ENCODE assay signal across 24 cellular contexts in the genomic region with DNA sequence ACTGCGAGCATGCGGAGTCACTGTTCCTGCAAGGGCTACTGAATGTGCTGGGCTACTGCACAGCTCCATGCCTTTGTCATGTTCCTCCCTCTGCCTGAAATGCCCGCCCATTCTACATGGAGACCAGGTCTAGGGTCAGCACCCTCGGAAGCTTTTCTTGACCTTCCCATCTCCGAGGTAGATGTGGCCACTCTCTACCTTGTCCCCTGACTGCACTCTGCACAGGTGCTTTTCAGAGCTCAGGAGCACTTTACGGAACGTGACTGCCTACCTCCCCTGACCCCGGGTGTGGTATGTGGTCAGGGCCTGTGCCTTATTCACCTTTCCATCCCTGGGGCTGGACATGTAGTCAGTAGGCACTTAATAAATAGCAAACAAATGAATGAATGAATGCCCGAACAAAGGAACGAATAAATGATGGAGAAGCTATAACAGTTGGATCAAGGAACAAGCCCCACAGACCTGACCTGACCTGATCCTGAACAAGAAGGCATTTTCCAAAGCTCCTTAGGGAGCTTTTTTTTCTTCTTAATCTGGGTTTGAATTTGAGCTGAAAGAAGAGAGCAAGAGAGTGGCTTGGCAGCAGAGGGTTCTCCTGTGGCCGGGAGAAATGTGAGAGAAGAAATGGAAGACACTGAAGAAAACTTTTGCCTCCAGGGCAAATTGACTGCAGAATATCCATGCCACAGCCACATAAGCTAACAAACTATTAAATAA. TPM values are rescaled to one million over a fixed set of nuclear protein-coding genes. Genes with fewer than 3 reads are reported as not detected.
DNase-seq lines count a peak whose midpoint lies in the region; ATAC-seq, FAIRE-seq and TF ChIP-seq lines count a peak whose summit lies in the region.
"Had no signal": no experiment of that assay in that cellular context is flagged by ENCODE, and none has a peak within 500 bp of the region (broad histone marks: within the 10 kb centered on the region; RNA-seq: fewer than 3 reads in every experiment).

No MANE protein-coding gene starts in this region.

- CTCF ChIA-PET in activated CD8-positive, alpha-beta memory T cell treated with anti-CD3 and anti-CD28 coated beads, Interleukin-2, amount 10 ng/mL, durations not matched to agents 7 days and 5 days (lab: Charles Lee): interaction anchor here (1.4 to 1.7 kb wide), 2 partner anchors 9 to 16 kb away, joined by 5 read pairs; no protein-coding TSS in a partner anchor

- peak; percentile 21 for DNase-seq in activated CD8-positive, alpha-beta memory T cell treated with anti-CD3 and anti-CD28 coated beads for 24 hours
- no peak for DNase-seq in activated CD8-positive, alpha-beta memory T cell treated with anti-CD3 and anti-CD28 coated beads, Interleukin-2, amount 10 ng/mL, durations not matched to agents 7 days and 5 days
- DNase-seq in D721Med (ENCODE audit: insufficient read length, low spot score) (peak; percentile 62), WERI-Rb-1 (peak; percentile 77), neural progenitor cell (ENCODE audit: low spot score) (no peak), DMS53 (lab: John Stamatoyannopoulos, UW) (no peak)
- DNase-seq in effector memory CD8-positive, alpha-beta T cell: no peak
- DNase-seq in activated naive CD8-positive, alpha-beta T cell treated with anti-CD3 and anti-CD28 coated beads for 36 hours: no peak
- DNase-seq: 8988T; AML-193; C1 segment of cervical spinal cord; Calu3; CD8-positive, alpha-beta T cell; MM.1S; NCI-H1048; NCI-H1417 treated with DMSO at 0.1 percent for 48 hours; NCI-H187 treated with DMSO at 0.1 percent for 48 hours; NCI-H2107; NCI-H69 had no signal

- no peaks in the 10 kb centered on the region for H3K9me3 Mint-ChIP-seq in activated CD8-positive, alpha-beta memory T cell treated with anti-CD3 and anti-CD28 coated beads, Interleukin-2, amount 10 ng/mL, durations not matched to agents 7 days and 5 days (ENCODE audit: low read depth)
- peaks cover 2% of the 10 kb centered on the region for H3K9me3 Mint-ChIP-seq in neural progenitor cell
- no peaks in the 10 kb centered on the region for H3K9me3 Mint-ChIP-seq in effector memory CD8-positive, alpha-beta T cell
- H3K9me3 Mint-ChIP-seq in activated naive CD8-positive, alpha-beta T cell treated with anti-CD3 and anti-CD28 coated beads for 36 hours: no peaks in the 10 kb centered on the region
- H3K9me3 Mint-ChIP-seq: CD8-positive, alpha-beta T cell had no signal

- H3K36me3 Mint-ChIP-seq in activated CD8-positive, alpha-beta memory T cell treated with anti-CD3 and anti-CD28 coated beads, Interleukin-2, amount 10 ng/mL, durations not matched to agents 7 days and 5 days: no peaks in the 10 kb centered on the region
- no peaks in the 10 kb centered on the region for H3K36me3 Mint-ChIP-seq in neural progenitor cell
- H3K36me3 Mint-ChIP-seq in effector memory CD8-positive, alpha-beta T cell (ENCODE audit: insufficient read depth): no peaks in the 10 kb centered on the region
- no peaks in the 10 kb centered on the region for H3K36me3 Mint-ChIP-seq in activated naive CD8-positive, alpha-beta T cell treated with anti-CD3 and anti-CD28 coated beads for 36 hours
- H3K36me3 Mint-ChIP-seq: CD8-positive, alpha-beta T cell had no signal

- H3K79me2 ChIP-seq in neural progenitor cell (ENCODE audit: low read depth): no peaks in the 10 kb centered on the region

- H3K4me3 Mint-ChIP-seq in activated CD8-positive, alpha-beta memory T cell treated with anti-CD3 and anti-CD28 coated beads, Interleukin-2, amount 10 ng/mL, durations not matched to agents 7 days and 5 days: no peak overlapping the region
- H3K4me3 Mint-ChIP-seq in neural progenitor cell: no peak overlapping the region
- H3K4me3 Mint-ChIP-seq in effector memory CD8-positive, alpha-beta T cell: no peak overlapping the region
- no peak overlapping the region for H3K4me3 Mint-ChIP-seq in activated naive CD8-positive, alpha-beta T cell treated with anti-CD3 and anti-CD28 coated beads for 36 hours
- H3K4me3 Mint-ChIP-seq: CD8-positive, alpha-beta T cell had no signal

- H3K4me3 ChIP-seq in WERI-Rb-1 (ENCODE audit: low read depth, low read length) (peak overlapping the region; percentile 40), neural progenitor cell (no peak overlapping the region)
- H3K4me3 ChIP-seq: Peyer's patch, SJSA1 had no signal

- H4K20me1 ChIP-seq in neural progenitor cell (ENCODE audit: low read depth): no peaks in the 10 kb centered on the region

- H3K36me3 ChIP-seq in WERI-Rb-1 (peaks cover 74% of the 10 kb centered on the region), neural progenitor cell (no peaks in the 10 kb centered on the region)
- H3K36me3 ChIP-seq: Peyer's patch, SJSA1 had no signal

- peak; percentile 97 for FAIRE-seq in D721Med (lab: Jason Lieb, UNC)
- FAIRE-seq: H54 had no signal

- no peak for TF ChIP-seq CTCF in D721Med (IDR thresholded peaks at IDR 0.05; ENCODE audit: insufficient read depth, missing control alignments)
- TF ChIP-seq CTCF in WERI-Rb-1 (IDR thresholded peaks at IDR 0.05; ENCODE audit: low read depth, low read length): no peak
- TF ChIP-seq CTCF in neural progenitor cell (IDR thresholded peaks at IDR 0.05): no peak

- no peak for ATAC-seq in activated CD8-positive, alpha-beta memory T cell treated with anti-CD3 and anti-CD28 coated beads, Interleukin-2, amount 10 ng/mL, durations not matched to agents 7 days and 5 days
- ATAC-seq in effector memory CD8-positive, alpha-beta T cell (replicated peaks): no peak
- ATAC-seq: CD8-positive, alpha-beta T cell had no signal

- no peaks in the 10 kb centered on the region for H3K4me1 Mint-ChIP-seq in activated CD8-positive, alpha-beta memory T cell treated with anti-CD3 and anti-CD28 coated beads, Interleukin-2, amount 10 ng/mL, durations not matched to agents 7 days and 5 days
- peaks cover 29% of the 10 kb centered on the region for H3K4me1 Mint-ChIP-seq in neural progenitor cell
- peaks cover 0 to 3% of the 10 kb centered on the region in 2 donors for H3K4me1 Mint-ChIP-seq in effector memory CD8-positive, alpha-beta T cell (ENCODE audit: low read depth in 2 of 2)
- H3K4me1 Mint-ChIP-seq in activated naive CD8-positive, alpha-beta T cell treated with anti-CD3 and anti-CD28 coated beads for 36 hours: no peaks in the 10 kb centered on the region

- peaks cover 28% of the 10 kb centered on the region for H3K27me3 Mint-ChIP-seq in activated CD8-positive, alpha-beta memory T cell treated with anti-CD3 and anti-CD28 coated beads, Interleukin-2, amount 10 ng/mL, durations not matched to agents 7 days and 5 days
- H3K27me3 Mint-ChIP-seq in neural progenitor cell (ENCODE audit: insufficient read depth, low read depth): peaks cover 10% of the 10 kb centered on the region
- peaks cover 27 to 50% of the 10 kb centered on the region in 2 donors for H3K27me3 Mint-ChIP-seq in effector memory CD8-positive, alpha-beta T cell
- H3K27me3 Mint-ChIP-seq in activated naive CD8-positive, alpha-beta T cell treated with anti-CD3 and anti-CD28 coated beads for 36 hours: peaks cover 11% of the 10 kb centered on the region

- peak overlapping the region; percentile 57 for H2AFZ ChIP-seq in neural progenitor cell (replicated peaks)

- H3F3A ChIP-seq in neural progenitor cell (ENCODE audit: low read depth): peaks cover 11% of the 10 kb centered on the region

- peaks cover 16% of the 10 kb centered on the region for H3K4me1 ChIP-seq in neural progenitor cell
- H3K4me1 ChIP-seq: Peyer's patch, SJSA1 had no signal

- H3K27ac ChIP-seq in WERI-Rb-1 (peak overlapping the region; percentile 98), neural progenitor cell (no peak overlapping the region)
- H3K27ac ChIP-seq: Peyer's patch, SJSA1 had no signal

- H3K9ac ChIP-seq in neural progenitor cell: no peak overlapping the region

- peak overlapping the region; percentile 10 for H3K4me2 ChIP-seq in neural progenitor cell

- H3K27me3 ChIP-seq in WERI-Rb-1 (ENCODE audit: insufficient read depth, low read depth, severe bottlenecking): no peaks in the 10 kb centered on the region
- no peaks in the 10 kb centered on the region for H3K27me3 ChIP-seq in neural progenitor cell
- H3K27me3 ChIP-seq: Peyer's patch, SJSA1 had no signal

- H3K27ac Mint-ChIP-seq in activated CD8-positive, alpha-beta memory T cell treated with anti-CD3 and anti-CD28 coated beads, Interleukin-2, amount 10 ng/mL, durations not matched to agents 7 days and 5 days: no peak overlapping the region
- no peak overlapping the region for H3K27ac Mint-ChIP-seq in neural progenitor cell
- H3K27ac Mint-ChIP-seq in effector memory CD8-positive, alpha-beta T cell: no peak overlapping the region
- H3K27ac Mint-ChIP-seq in activated naive CD8-positive, alpha-beta T cell treated with anti-CD3 and anti-CD28 coated beads for 36 hours: no peak overlapping the region
- H3K27ac Mint-ChIP-seq: CD8-positive, alpha-beta T cell had no signal

- no peaks in the 10 kb centered on the region for H3K9me3 ChIP-seq in WERI-Rb-1 (ENCODE audit: severe bottlenecking)
- no peaks in the 10 kb centered on the region for H3K9me3 ChIP-seq in neural progenitor cell (ENCODE audit: low read depth)
- H3K9me3 ChIP-seq: Peyer's patch, SJSA1 had no signal

RNA-seq across cellular contexts. Expression of a gene that starts 7.9 kb away (rescaled TPM):
- not detected for total RNA-seq in activated CD8-positive, alpha-beta memory T cell treated with anti-CD3 and anti-CD28 coated beads, Interleukin-2, amount 10 ng/mL, durations not matched to agents 7 days and 5 days
- total RNA-seq in neural progenitor cell (ENCODE audit: low replicate concordance): 0.77 and 1.5 TPM in 2 replicates
- not detected for total RNA-seq in activated naive CD8-positive, alpha-beta T cell treated with anti-CD3 and anti-CD28 coated beads for 36 hours
- total RNA-seq: Calu3; CD8-positive, alpha-beta T cell; LHCN-M2; NCI-H460; SJSA1 had no signal

Comparison
In these comparisons a context has a peak if more than half of its experiments do, and no peak if none do; other contexts are left out.
1. DNase-seq: peak in activated CD8-positive, alpha-beta memory T cell treated with anti-CD3 and anti-CD28 coated beads for 24 hours (single experiment), D721Med (single experiment) and WERI-Rb-1 (single experiment); none in activated CD8-positive, alpha-beta memory T cell treated with anti-CD3 and anti-CD28 coated beads, Interleukin-2, amount 10 ng/mL, durations not matched to agents 7 days and 5 days (single experiment), neural progenitor cell (single experiment), effector memory CD8-positive, alpha-beta T cell (0 of 3), activated naive CD8-positive, alpha-beta T cell treated with anti-CD3 and anti-CD28 coated beads for 36 hours (single experiment) and DMS53 (single experiment).